9 cellular contexts compared by ENCODE assay signal in the genomic region with DNA sequence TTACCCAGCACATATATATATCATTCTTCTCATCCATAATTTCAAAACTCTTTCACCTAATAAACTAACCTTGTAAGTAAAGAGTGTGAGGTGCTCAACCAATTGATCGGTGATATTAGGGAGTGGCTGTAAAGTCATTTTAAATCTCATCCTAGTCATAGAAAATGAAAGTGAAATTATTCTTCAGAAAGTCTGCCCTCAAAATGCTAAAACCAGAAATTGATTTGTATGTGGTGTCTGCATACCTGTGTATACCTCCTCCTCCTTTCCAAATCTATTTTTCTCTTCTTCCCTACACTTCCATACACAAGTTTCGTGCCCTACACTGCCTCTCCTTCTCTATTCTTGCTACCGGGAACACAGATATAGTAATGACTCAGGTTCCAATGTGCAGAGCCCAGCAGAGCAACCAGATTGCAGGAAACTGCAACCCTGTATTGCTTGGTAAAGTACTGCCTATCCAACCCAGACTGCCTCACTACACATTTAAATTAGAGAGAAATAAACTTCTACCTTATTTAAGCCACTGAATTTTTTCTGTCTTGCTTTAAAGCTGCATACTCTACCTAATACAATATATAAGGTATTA. TPM values are rescaled to one million over a fixed set of nuclear protein-coding genes. Genes with fewer than 3 reads are reported as not detected.
DNase-seq lines count a peak whose midpoint lies in the region; ATAC-seq and TF ChIP-seq lines count a peak whose summit lies in the region.
"Had no signal": no experiment of that assay in that cellular context is flagged by ENCODE, and none has a peak within 500 bp of the region (broad histone marks: within the 10 kb centered on the region; RNA-seq: fewer than 3 reads in every experiment).

No MANE protein-coding gene starts in this region.

- peak overlapping the region in 1 of 2 donors; percentile 14 for H3K4me3 ChIP-seq in CD4-positive, alpha-beta memory T cell (ENCODE audit: low read length in 2 of 2)
- peak overlapping the region; percentile 46 for H3K4me3 ChIP-seq in fibroblast of the aortic adventitia (ENCODE audit: low read depth, low read length)

- H3K9me3 Mint-ChIP-seq in CD4-positive, alpha-beta memory T cell = no peaks in the 10 kb centered on the region
- no peaks in the 10 kb centered on the region for H3K9me3 Mint-ChIP-seq in progenitor cell of endocrine pancreas (ENCODE audit: low read depth)

- POLR2A ChIA-PET in CD4-positive, alpha-beta memory T cell (lab: Charles Lee; ENCODE audit: partially characterized antibody) = no interaction called here

- intact Hi-C loops in CD4-positive, alpha-beta memory T cell (cut with micrococcal nuclease) = loop anchor here (10.0 kb wide), 2 partner anchors 675 to 975 kb away; partner anchors contain the start of gene SATB1

- no peaks in the 10 kb centered on the region for H3K27me3 ChIP-seq in CD4-positive, alpha-beta memory T cell (ENCODE audit: insufficient read depth, low read length)

- H3K36me3 ChIP-seq in CD4-positive, alpha-beta memory T cell (ENCODE audit: insufficient read depth, low read length) = no peaks in the 10 kb centered on the region

- CTCF ChIA-PET in CD4-positive, alpha-beta memory T cell (lab: Charles Lee; ENCODE audit: partially characterized antibody) = no interaction called here

- H3K9me3 ChIP-seq in CD4-positive, alpha-beta memory T cell (ENCODE audit: control insufficient read depth in 1 of 2, low read length in 2 of 2) = no peaks in the 10 kb centered on the region

- peak overlapping the region; percentile 1 to 87 (median 79) for H3K27ac Mint-ChIP-seq in CD4-positive, alpha-beta memory T cell
- H3K27ac Mint-ChIP-seq in progenitor cell of endocrine pancreas = no peak overlapping the region

- no peaks in the 10 kb centered on the region for H3K36me3 Mint-ChIP-seq in CD4-positive, alpha-beta memory T cell
- H3K36me3 Mint-ChIP-seq in progenitor cell of endocrine pancreas (ENCODE audit: insufficient read depth) = no peaks in the 10 kb centered on the region

- TF ChIP-seq CTCF in fibroblast of the aortic adventitia (IDR thresholded peaks at IDR 0.05; ENCODE audit: insufficient read depth, low read length) (no peak), progenitor cell of endocrine pancreas (IDR thresholded peaks at IDR 0.05; ENCODE audit: unreplicated experiment) (no peak)

- peak; percentile 17 for ATAC-seq in GM19463 (IDR thresholded peaks at IDR 0.05; ENCODE audit: unreplicated experiment)
- no peak for ATAC-seq in HG02840 (IDR thresholded peaks at IDR 0.05; ENCODE audit: low FRiP score, unreplicated experiment)
- ATAC-seq: sciatic nerve had no signal

- H3K27me3 Mint-ChIP-seq in CD4-positive, alpha-beta memory T cell = no peaks in the 10 kb centered on the region
- no peaks in the 10 kb centered on the region for H3K27me3 Mint-ChIP-seq in progenitor cell of endocrine pancreas

- peaks cover 7% of the 10 kb centered on the region for H3K4me1 ChIP-seq in CD4-positive, alpha-beta memory T cell (ENCODE audit: insufficient read depth, low read length)

- no peak overlapping the region for H3K27ac ChIP-seq in CD4-positive, alpha-beta memory T cell (ENCODE audit: low read depth, low read length)

- DNase-seq in CD4-positive, alpha-beta memory T cell = peak in 2 of 5 donors; percentile 5 to 15
- DNase-seq in HT1080 (ENCODE audit: low read depth) = peak; percentile 27
- peak; percentile 17 for DNase-seq in fibroblast of the aortic adventitia (ENCODE audit: low read depth)
- DNase-seq in foreskin melanocyte = no peak
- DNase-seq in progenitor cell of endocrine pancreas (ENCODE audit: low spot score, unreplicated experiment) = no peak
- DNase-seq in stimulated activated CD4-positive, alpha-beta T cell treated with anti-CD3 and anti-CD28 coated beads, Interleukin-4, amount 100 ng/mL, for 4 hours = no peak

- H3K4me3 Mint-ChIP-seq in CD4-positive, alpha-beta memory T cell = peak overlapping the region; percentile 79 to 93 (median 89)
- no peak overlapping the region for H3K4me3 Mint-ChIP-seq in progenitor cell of endocrine pancreas (ENCODE audit: low read depth)

- peaks cover 14 to 23% (median 17%) of the 10 kb centered on the region in 4 donors for H3K4me1 Mint-ChIP-seq in CD4-positive, alpha-beta memory T cell
- peaks cover 5% of the 10 kb centered on the region for H3K4me1 Mint-ChIP-seq in progenitor cell of endocrine pancreas (ENCODE audit: low read depth)

RNA-seq across cellular contexts. Expression of gene TBC1D5, which starts 7.4 kb away (rescaled TPM):
- total RNA-seq in CD4-positive, alpha-beta memory T cell = 10 to 100 TPM; 46.6 to 52.2 TPM
- 10 to 100 TPM; 21.2 to 40.1 TPM for polyA plus RNA-seq in CD4-positive, alpha-beta memory T cell
- 40.1 and 42.2 TPM in 2 replicates for total RNA-seq in HT1080 (2014; rRNA removed; shearing (Covaris generic))
- polyA plus RNA-seq in HT1080 (2015; cell fraction: cytosol; rRNA removed) = 37.9 and 47.9 TPM in 2 replicates
- 40.7 and 52.8 TPM in 2 replicates for polyA plus RNA-seq in HT1080 (2015; cell fraction: nucleus; rRNA removed)
- total RNA-seq in fibroblast of the aortic adventitia (ENCODE audit: low replicate concordance) (83.4 and 145 TPM in 2 replicates), progenitor cell of endocrine pancreas (51.8 and 55.6 TPM in 2 replicates)

Comparison
In these comparisons a context has a peak if more than half of its experiments do, and no peak if none do; other contexts are left out.
1. DNase-seq: peak in HT1080 (single experiment) and fibroblast of the aortic adventitia (single experiment); none in foreskin melanocyte (single experiment), progenitor cell of endocrine pancreas (single experiment) and stimulated activated CD4-positive, alpha-beta T cell treated with anti-CD3 and anti-CD28 coated beads, Interleukin-4, amount 100 ng/mL, for 4 hours (0 of 2).